16 cellular contexts compared by ENCODE assay signal in genomic region chr14:53896773-53897172, GRCh38. TPM values are rescaled to one million over a fixed set of nuclear protein-coding genes. Genes with fewer than 3 reads are reported as not detected.
"Had no signal": no experiment of that assay in that cellular context is flagged by ENCODE, and none has a peak within 500 bp of the region (broad histone marks: within the 10 kb centered on the region; RNA-seq: fewer than 3 reads in every experiment).

No MANE protein-coding gene starts in this region.

- H3K4me1 ChIP-seq: esophagus muscularis mucosa, upper lobe of right lung had no signal

- H3K27ac ChIP-seq: cardiac muscle cell, esophagus muscularis mucosa, neutrophil, skin epidermis, suprapubic skin, upper lobe of right lung, VCaP had no signal

- H3K27me3 ChIP-seq: cardiac muscle cell, esophagus muscularis mucosa, neutrophil, suprapubic skin, upper lobe of right lung had no signal

- DNase-seq: activated CD4-positive, alpha-beta memory T cell treated with anti-CD3 and anti-CD28 coated beads, Interleukin-2, amount 10 ng/mL, durations not matched to agents 7 days and 5 days; activated gamma-delta T cell; activated T-cell treated with anti-CD3 and anti-CD28 coated beads, Interleukin-2, amount 50 U/mL, for 48 hours; immature natural killer cell; left colon; naive thymus-derived CD8-positive, alpha-beta T cell; T-cell; T1000; upper lobe of right lung had no signal

- H3K9me3 ChIP-seq: esophagus muscularis mucosa, neutrophil, suprapubic skin, upper lobe of right lung had no signal

- H3K36me3 ChIP-seq: cardiac muscle cell, esophagus muscularis mucosa, neutrophil, suprapubic skin, upper lobe of right lung had no signal

- H3K4me3 ChIP-seq: cardiac muscle cell, esophagus muscularis mucosa, skin epidermis, suprapubic skin, upper lobe of right lung had no signal

RNA-seq across cellular contexts. Expression of gene BMP4, which starts 59.9 kb away (rescaled TPM):
- total RNA-seq: mononuclear cell had no signal
- polyA plus RNA-seq: immature natural killer cell; naive thymus-derived CD8-positive, alpha-beta T cell had no signal
